1 cellular context compared by ENCODE assay signal in the genomic region with DNA sequence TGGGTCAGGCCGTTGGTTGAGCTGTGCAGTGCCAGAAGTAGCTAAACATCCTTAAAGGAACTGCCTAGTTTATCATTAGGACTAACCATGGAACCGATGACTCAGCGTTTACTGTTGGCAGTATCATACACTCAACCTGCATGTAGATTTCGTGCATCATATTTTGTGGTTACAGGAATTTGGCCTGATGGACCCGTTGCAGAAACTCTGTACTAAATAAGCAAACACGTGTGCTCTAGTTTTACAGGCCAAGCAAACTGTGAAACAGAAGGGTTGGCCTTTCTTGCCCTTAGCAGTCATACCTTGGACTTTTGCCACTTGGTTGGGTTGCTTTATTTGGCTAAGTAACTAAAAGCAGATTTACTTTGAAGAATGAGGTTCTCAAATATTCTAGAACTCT.
TF ChIP-seq lines count a peak whose summit lies in the region.

No MANE protein-coding gene starts in this region.

TF ChIP-seq in HEK293, 187 proteins besides CTCF, POLR2A, EP300 and RAD21 (continued from another document and continues in another):
- TF ChIP-seq, protein P1, sequence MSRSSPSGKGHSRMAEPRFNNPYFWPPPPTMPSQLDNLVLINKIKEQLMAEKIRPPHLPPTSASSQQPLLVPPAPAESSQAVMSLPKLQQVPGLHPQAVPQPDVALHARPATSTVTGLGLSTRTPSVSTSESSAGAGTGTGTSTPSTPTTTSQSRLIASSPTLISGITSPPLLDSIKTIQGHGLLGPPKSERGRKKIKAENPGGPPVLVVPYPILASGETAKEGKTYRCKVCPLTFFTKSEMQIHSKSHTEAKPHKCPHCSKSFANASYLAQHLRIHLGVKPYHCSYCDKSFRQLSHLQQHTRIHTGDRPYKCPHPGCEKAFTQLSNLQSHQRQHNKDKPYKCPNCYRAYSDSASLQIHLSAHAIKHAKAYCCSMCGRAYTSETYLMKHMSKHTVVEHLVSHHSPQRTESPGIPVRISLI (tag by site-specific recombination; IDR thresholded peaks at IDR 0.05): no peak
- TF ChIP-seq ZNF23 (tag by site-specific recombination; IDR thresholded peaks at IDR 0.05; ENCODE audit: borderline replicate concordance): no peak
- TF ChIP-seq ZNF433 (tag by site-specific recombination; IDR thresholded peaks at IDR 0.05; ENCODE audit: low read depth): no peak
- peak; percentile 90 for TF ChIP-seq ZNF629 (tag by site-specific recombination; IDR thresholded peaks at IDR 0.05)
- no peak for TF ChIP-seq ZNF274 (IDR thresholded peaks at IDR 0.05; ENCODE audit: low read length)
- no peak for TF ChIP-seq ZNF274 (tag by site-specific recombination; IDR thresholded peaks at IDR 0.05; ENCODE audit: borderline replicate concordance)
- TF ChIP-seq, protein P2, sequence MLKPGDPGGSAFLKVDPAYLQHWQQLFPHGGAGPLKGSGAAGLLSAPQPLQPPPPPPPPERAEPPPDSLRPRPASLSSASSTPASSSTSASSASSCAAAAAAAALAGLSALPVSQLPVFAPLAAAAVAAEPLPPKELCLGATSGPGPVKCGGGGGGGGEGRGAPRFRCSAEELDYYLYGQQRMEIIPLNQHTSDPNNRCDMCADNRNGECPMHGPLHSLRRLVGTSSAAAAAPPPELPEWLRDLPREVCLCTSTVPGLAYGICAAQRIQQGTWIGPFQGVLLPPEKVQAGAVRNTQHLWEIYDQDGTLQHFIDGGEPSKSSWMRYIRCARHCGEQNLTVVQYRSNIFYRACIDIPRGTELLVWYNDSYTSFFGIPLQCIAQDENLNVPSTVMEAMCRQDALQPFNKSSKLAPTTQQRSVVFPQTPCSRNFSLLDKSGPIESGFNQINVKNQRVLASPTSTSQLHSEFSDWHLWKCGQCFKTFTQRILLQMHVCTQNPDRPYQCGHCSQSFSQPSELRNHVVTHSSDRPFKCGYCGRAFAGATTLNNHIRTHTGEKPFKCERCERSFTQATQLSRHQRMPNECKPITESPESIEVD (tag by site-specific recombination; IDR thresholded peaks at IDR 0.05): peak; percentile 95
- no peak for TF ChIP-seq ZNF341 (tag by site-specific recombination; IDR thresholded peaks at IDR 0.05; ENCODE audit: low read depth)
- TF ChIP-seq SALL2 (tag by site-specific recombination; IDR thresholded peaks at IDR 0.05; ENCODE audit: borderline replicate concordance): no peak
- no peak for TF ChIP-seq ZNF658 (tag by site-specific recombination; IDR thresholded peaks at IDR 0.05)
- peak; percentile 55; the same call in 1 of the 2 replicates for TF ChIP-seq ZNF394 (tag by site-specific recombination; IDR thresholded peaks at IDR 0.05; ENCODE audit: borderline replicate concordance)
- no peak for TF ChIP-seq ZNF214 (tag by site-specific recombination; IDR thresholded peaks at IDR 0.05; ENCODE audit: borderline replicate concordance)
- peak; percentile 91 for TF ChIP-seq ZSCAN30 (tag by site-specific recombination; IDR thresholded peaks at IDR 0.05)
- TF ChIP-seq ZNF747 (tag by site-specific recombination; IDR thresholded peaks at IDR 0.05): no peak
- no peak for TF ChIP-seq ZNF768 (tag by site-specific recombination; IDR thresholded peaks at IDR 0.05)
- TF ChIP-seq ZNF544 (tag by site-specific recombination; IDR thresholded peaks at IDR 0.05): no peak
- TF ChIP-seq, protein P3, sequence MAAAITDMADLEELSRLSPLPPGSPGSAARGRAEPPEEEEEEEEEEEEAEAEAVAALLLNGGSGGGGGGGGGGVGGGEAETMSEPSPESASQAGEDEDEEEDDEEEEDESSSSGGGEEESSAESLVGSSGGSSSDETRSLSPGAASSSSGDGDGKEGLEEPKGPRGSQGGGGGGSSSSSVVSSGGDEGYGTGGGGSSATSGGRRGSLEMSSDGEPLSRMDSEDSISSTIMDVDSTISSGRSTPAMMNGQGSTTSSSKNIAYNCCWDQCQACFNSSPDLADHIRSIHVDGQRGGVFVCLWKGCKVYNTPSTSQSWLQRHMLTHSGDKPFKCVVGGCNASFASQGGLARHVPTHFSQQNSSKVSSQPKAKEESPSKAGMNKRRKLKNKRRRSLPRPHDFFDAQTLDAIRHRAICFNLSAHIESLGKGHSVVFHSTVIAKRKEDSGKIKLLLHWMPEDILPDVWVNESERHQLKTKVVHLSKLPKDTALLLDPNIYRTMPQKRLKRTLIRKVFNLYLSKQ (tag by site-specific recombination; IDR thresholded peaks at IDR 0.05; ENCODE audit: borderline replicate concordance): no peak
- TF ChIP-seq KLF9 (tag by site-specific recombination; IDR thresholded peaks at IDR 0.05; ENCODE audit: low read depth): no peak
- TF ChIP-seq KLF8 (tag by site-specific recombination; IDR thresholded peaks at IDR 0.05): peak; percentile 93
- TF ChIP-seq ZFP69B (tag by site-specific recombination; IDR thresholded peaks at IDR 0.05): peak; percentile 69; the same call in 1 of the 2 replicates
- TF ChIP-seq ZFP41 (tag by site-specific recombination; IDR thresholded peaks at IDR 0.05; ENCODE audit: borderline replicate concordance): no peak
- TF ChIP-seq, protein P4, sequence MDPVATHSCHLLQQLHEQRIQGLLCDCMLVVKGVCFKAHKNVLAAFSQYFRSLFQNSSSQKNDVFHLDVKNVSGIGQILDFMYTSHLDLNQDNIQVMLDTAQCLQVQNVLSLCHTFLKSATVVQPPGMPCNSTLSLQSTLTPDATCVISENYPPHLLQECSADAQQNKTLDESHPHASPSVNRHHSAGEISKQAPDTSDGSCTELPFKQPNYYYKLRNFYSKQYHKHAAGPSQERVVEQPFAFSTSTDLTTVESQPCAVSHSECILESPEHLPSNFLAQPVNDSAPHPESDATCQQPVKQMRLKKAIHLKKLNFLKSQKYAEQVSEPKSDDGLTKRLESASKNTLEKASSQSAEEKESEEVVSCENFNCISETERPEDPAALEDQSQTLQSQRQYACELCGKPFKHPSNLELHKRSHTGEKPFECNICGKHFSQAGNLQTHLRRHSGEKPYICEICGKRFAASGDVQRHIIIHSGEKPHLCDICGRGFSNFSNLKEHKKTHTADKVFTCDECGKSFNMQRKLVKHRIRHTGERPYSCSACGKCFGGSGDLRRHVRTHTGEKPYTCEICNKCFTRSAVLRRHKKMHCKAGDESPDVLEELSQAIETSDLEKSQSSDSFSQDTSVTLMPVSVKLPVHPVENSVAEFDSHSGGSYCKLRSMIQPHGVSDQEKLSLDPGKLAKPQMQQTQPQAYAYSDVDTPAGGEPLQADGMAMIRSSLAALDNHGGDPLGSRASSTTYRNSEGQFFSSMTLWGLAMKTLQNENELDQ (tag by site-specific recombination; IDR thresholded peaks at IDR 0.05; ENCODE audit: low read depth): no peak
- TF ChIP-seq ZNF792 (tag by site-specific recombination; IDR thresholded peaks at IDR 0.05): peak; percentile 94
- TF ChIP-seq ZNF623 (tag by site-specific recombination; IDR thresholded peaks at IDR 0.05): peak; percentile 20
- TF ChIP-seq ZNF169 (tag by site-specific recombination; IDR thresholded peaks at IDR 0.05): no peak
- TF ChIP-seq ZNF112 (tag by site-specific recombination; IDR thresholded peaks at IDR 0.05): no peak
- no peak; the same call in 1 of the 2 replicates for TF ChIP-seq ZBTB1 (tag by site-specific recombination; IDR thresholded peaks at IDR 0.05)
- TF ChIP-seq RBAK (tag by site-specific recombination; IDR thresholded peaks at IDR 0.05): no peak
- TF ChIP-seq ZNF501 (tag by site-specific recombination; IDR thresholded peaks at IDR 0.05): peak; percentile 28; the same call in 1 of the 2 replicates
- TF ChIP-seq ZNF404 (tag by site-specific recombination; IDR thresholded peaks at IDR 0.05): no peak
- no peak for TF ChIP-seq ZNF248 (tag by site-specific recombination; IDR thresholded peaks at IDR 0.05)
- TF ChIP-seq SCRT2 (tag by site-specific recombination; IDR thresholded peaks at IDR 0.05): no peak
- TF ChIP-seq, protein P5, sequence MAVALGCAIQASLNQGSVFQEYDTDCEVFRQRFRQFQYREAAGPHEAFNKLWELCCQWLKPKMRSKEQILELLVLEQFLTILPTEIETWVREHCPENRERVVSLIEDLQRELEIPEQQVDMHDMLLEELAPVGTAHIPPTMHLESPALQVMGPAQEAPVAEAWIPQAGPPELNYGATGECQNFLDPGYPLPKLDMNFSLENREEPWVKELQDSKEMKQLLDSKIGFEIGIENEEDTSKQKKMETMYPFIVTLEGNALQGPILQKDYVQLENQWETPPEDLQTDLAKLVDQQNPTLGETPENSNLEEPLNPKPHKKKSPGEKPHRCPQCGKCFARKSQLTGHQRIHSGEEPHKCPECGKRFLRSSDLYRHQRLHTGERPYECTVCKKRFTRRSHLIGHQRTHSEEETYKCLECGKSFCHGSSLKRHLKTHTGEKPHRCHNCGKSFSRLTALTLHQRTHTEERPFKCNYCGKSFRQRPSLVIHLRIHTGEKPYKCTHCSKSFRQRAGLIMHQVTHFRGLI (tag by site-specific recombination; IDR thresholded peaks at IDR 0.05): peak; percentile 94
- TF ChIP-seq ZNF391 (tag by site-specific recombination; IDR thresholded peaks at IDR 0.05; ENCODE audit: borderline replicate concordance, low read depth): peak; percentile 81; the same call in 1 of the 2 replicates
- TF ChIP-seq ZNF354C (tag by site-specific recombination; IDR thresholded peaks at IDR 0.05; ENCODE audit: borderline replicate concordance, low read depth): no peak
- TF ChIP-seq YY2 (tag by site-specific recombination; IDR thresholded peaks at IDR 0.05): no peak
- TF ChIP-seq ZNF585B (tag by site-specific recombination; IDR thresholded peaks at IDR 0.05): no peak
- no peak for TF ChIP-seq ZNF37A (tag by site-specific recombination; IDR thresholded peaks at IDR 0.05)
- TF ChIP-seq ZNF473 (tag by site-specific recombination; IDR thresholded peaks at IDR 0.05): no peak
- peak; percentile 84 for TF ChIP-seq ZNF366 (tag by site-specific recombination; conservative IDR thresholded peaks at IDR 0.05)
- TF ChIP-seq SCRT1 (tag by site-specific recombination; IDR thresholded peaks at IDR 0.05; ENCODE audit: borderline replicate concordance): no peak
- TF ChIP-seq ZXDB (tag by site-specific recombination; IDR thresholded peaks at IDR 0.05): peak; percentile 96
- TF ChIP-seq OSR2 (tag by site-specific recombination; IDR thresholded peaks at IDR 0.05): peak; percentile 95
- TF ChIP-seq ZNF76 (tag by site-specific recombination; IDR thresholded peaks at IDR 0.05; ENCODE audit: borderline replicate concordance, low read depth): no peak
- TF ChIP-seq, protein P6, sequence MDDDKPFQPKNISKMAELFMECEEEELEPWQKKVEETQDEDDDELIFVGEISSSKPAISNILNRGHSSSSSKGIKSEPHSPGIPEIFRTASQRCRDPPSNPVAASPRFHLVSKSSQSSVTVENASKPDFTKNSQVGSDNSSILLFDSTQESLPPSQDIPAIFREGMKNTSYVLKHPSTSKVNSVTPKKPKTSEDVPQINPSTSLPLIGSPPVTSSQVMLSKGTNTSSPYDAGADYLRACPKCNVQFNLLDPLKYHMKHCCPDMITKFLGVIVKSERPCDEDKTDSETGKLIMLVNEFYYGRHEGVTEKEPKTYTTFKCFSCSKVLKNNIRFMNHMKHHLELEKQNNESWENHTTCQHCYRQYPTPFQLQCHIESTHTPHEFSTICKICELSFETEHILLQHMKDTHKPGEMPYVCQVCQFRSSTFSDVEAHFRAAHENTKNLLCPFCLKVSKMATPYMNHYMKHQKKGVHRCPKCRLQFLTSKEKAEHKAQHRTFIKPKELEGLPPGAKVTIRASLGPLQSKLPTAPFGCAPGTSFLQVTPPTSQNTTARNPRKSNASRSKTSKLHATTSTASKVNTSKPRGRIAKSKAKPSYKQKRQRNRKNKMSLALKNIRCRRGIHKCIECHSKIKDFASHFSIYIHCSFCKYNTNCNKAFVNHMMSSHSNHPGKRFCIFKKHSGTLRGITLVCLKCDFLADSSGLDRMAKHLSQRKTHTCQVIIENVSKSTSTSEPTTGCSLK (tag by site-specific recombination; IDR thresholded peaks at IDR 0.05): no peak
- TF ChIP-seq ZNF776 (tag by site-specific recombination; IDR thresholded peaks at IDR 0.05; ENCODE audit: borderline replicate concordance): no peak
- TF ChIP-seq, protein P7, sequence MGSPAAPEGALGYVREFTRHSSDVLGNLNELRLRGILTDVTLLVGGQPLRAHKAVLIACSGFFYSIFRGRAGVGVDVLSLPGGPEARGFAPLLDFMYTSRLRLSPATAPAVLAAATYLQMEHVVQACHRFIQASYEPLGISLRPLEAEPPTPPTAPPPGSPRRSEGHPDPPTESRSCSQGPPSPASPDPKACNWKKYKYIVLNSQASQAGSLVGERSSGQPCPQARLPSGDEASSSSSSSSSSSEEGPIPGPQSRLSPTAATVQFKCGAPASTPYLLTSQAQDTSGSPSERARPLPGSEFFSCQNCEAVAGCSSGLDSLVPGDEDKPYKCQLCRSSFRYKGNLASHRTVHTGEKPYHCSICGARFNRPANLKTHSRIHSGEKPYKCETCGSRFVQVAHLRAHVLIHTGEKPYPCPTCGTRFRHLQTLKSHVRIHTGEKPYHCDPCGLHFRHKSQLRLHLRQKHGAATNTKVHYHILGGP (tag by site-specific recombination; IDR thresholded peaks at IDR 0.05): no peak
- TF ChIP-seq ZBTB20 (tag by site-specific recombination; IDR thresholded peaks at IDR 0.05): no peak
- no peak for TF ChIP-seq ZNF423 (tag by site-specific recombination; IDR thresholded peaks at IDR 0.05)
- no peak for TF ChIP-seq ZNF548 (tag by site-specific recombination; IDR thresholded peaks at IDR 0.05)
- no peak for TF ChIP-seq YY1 (tag by site-specific recombination; IDR thresholded peaks at IDR 0.05)
- TF ChIP-seq, protein P8, sequence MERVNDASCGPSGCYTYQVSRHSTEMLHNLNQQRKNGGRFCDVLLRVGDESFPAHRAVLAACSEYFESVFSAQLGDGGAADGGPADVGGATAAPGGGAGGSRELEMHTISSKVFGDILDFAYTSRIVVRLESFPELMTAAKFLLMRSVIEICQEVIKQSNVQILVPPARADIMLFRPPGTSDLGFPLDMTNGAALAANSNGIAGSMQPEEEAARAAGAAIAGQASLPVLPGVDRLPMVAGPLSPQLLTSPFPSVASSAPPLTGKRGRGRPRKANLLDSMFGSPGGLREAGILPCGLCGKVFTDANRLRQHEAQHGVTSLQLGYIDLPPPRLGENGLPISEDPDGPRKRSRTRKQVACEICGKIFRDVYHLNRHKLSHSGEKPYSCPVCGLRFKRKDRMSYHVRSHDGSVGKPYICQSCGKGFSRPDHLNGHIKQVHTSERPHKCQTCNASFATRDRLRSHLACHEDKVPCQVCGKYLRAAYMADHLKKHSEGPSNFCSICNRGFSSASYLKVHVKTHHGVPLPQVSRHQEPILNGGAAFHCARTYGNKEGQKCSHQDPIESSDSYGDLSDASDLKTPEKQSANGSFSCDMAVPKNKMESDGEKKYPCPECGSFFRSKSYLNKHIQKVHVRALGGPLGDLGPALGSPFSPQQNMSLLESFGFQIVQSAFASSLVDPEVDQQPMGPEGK (tag by site-specific recombination; IDR thresholded peaks at IDR 0.05): peak; percentile 40; the same call in 1 of the 2 replicates
- TF ChIP-seq, protein P9, sequence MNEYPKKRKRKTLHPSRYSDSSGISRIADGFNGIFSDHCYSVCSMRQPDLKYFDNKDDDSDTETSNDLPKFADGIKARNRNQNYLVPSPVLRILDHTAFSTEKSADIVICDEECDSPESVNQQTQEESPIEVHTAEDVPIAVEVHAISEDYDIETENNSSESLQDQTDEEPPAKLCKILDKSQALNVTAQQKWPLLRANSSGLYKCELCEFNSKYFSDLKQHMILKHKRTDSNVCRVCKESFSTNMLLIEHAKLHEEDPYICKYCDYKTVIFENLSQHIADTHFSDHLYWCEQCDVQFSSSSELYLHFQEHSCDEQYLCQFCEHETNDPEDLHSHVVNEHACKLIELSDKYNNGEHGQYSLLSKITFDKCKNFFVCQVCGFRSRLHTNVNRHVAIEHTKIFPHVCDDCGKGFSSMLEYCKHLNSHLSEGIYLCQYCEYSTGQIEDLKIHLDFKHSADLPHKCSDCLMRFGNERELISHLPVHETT (tag by site-specific recombination; IDR thresholded peaks at IDR 0.05): peak; percentile 79; the same call in 1 of the 2 replicates
